In genomic region chr5:155049569-155050383, GRCh38 we compare ENCODE assay signal across 9 cellular contexts. TPM values are rescaled to one million over a fixed set of nuclear protein-coding genes. Genes with fewer than 3 reads are reported as not detected.
A peak's percentile ranks its signal among the peaks of the same experiment; 100 is the strongest.
DNase-seq lines count a peak whose midpoint lies in the region; ATAC-seq and TF ChIP-seq lines count a peak whose summit lies in the region.
"Had no signal": no experiment of that assay in that cellular context is flagged by ENCODE, and none has a peak within 500 bp of the region (broad histone marks: within the 10 kb centered on the region; RNA-seq: fewer than 3 reads in every experiment).

No MANE protein-coding gene starts in this region.

- H2AFZ ChIP-seq in GM23338 = peak overlapping the region; percentile 45; the same call in 1 of the 2 replicates
- H2AFZ ChIP-seq in SK-N-SH (ENCODE audit: low read depth) = no peak overlapping the region

- peak overlapping the region; percentile 21 to 59 (median 42); a peak in 21 of 22 replicates for H3K4me2 ChIP-seq in BLaER1 treated with 17β-estradiol and CSF1 and Interleukin-3, amounts not matched to agents 10 nM and 100 nM
- H3K4me2 ChIP-seq in GM23338 (peak overlapping the region; percentile 58), SK-N-SH (no peak overlapping the region)

- POLR2A ChIA-PET in SK-N-SH (lab: Yijun Ruan, JAX) = no interaction called here

- no peaks in the 10 kb centered on the region for H3K27me3 Mint-ChIP-seq in GM23338 (ENCODE audit: insufficient read depth, low read depth, poor library complexity)
- peaks cover 6% of the 10 kb centered on the region for H3K27me3 Mint-ChIP-seq in activated naive CD4-positive, alpha-beta T cell treated with anti-CD3 and anti-CD28 coated beads for 36 hours (ENCODE audit: low read depth)

- H4K20me1 ChIP-seq in BLaER1 treated with 17β-estradiol and CSF1 and Interleukin-3, amounts not matched to agents 10 nM and 100 nM = no peaks in the 10 kb centered on the region
- no peaks in the 10 kb centered on the region for H4K20me1 ChIP-seq in GM23338 (replicated peaks; ENCODE audit: insufficient read depth)
- H4K20me1 ChIP-seq in SK-N-SH (ENCODE audit: insufficient read depth) = no peaks in the 10 kb centered on the region

- H3K9me2 ChIP-seq in GM23338 (ENCODE audit: insufficient read depth) = peaks cover 17% of the 10 kb centered on the region; the same call in 1 of the 2 replicates
- H3K9me2 ChIP-seq in SK-N-SH = no peaks in the 10 kb centered on the region

- H3K9me3 ChIP-seq in BLaER1 treated with 17β-estradiol and CSF1 and Interleukin-3, amounts not matched to agents 10 nM and 100 nM (replicated peaks in 1 of 11) = peaks cover 0 to 2% (median 0%) of the 10 kb centered on the region in 11 experiments; a peak in 2 of 22 replicates
- H3K9me3 ChIP-seq in SK-N-SH (no peaks in the 10 kb centered on the region), aorta (ENCODE audit: control insufficient read depth, low read length) (peaks cover 4% of the 10 kb centered on the region), stomach (no peaks in the 10 kb centered on the region)

- H3K79me2 ChIP-seq in GM23338 (replicated peaks; ENCODE audit: insufficient read depth) (no peaks in the 10 kb centered on the region), SK-N-SH (ENCODE audit: insufficient read depth) (no peaks in the 10 kb centered on the region)

- TF ChIP-seq RAD21 in SK-N-SH (IDR thresholded peaks at IDR 0.05; ENCODE audit: low read length) = no peak

- peaks cover 10 to 18% (median 15%) of the 10 kb centered on the region in 10 experiments for H3K4me1 ChIP-seq in BLaER1 treated with 17β-estradiol and CSF1 and Interleukin-3, amounts not matched to agents 10 nM and 100 nM
- peaks cover 64% of the 10 kb centered on the region for H3K4me1 ChIP-seq in GM23338 (ENCODE audit: insufficient read depth)
- peaks cover 0 to 5% of the 10 kb centered on the region in 2 experiments; a peak in 2 of 4 replicates for H3K4me1 ChIP-seq in SK-N-SH (ENCODE audit: control insufficient read depth in 1 of 2, insufficient read depth in 2 of 2, low read depth in 1 of 2, low read length in 1 of 2)
- no peaks in the 10 kb centered on the region for H3K4me1 ChIP-seq in aorta (ENCODE audit: control insufficient read depth in 1 of 2, insufficient read depth in 2 of 2, low read length in 2 of 2)
- no peaks in the 10 kb centered on the region for H3K4me1 ChIP-seq in stomach

- TF ChIP-seq CTCF in GM23338 (conservative IDR thresholded peaks at IDR 0.05; ENCODE audit: low read depth in 2 of 2) (peak; percentile 66 to 70), SK-N-SH (IDR thresholded peaks at IDR 0.05) (peak; percentile 38; the same call in 1 of the 2 replicates), stomach (IDR thresholded peaks at IDR 0.05) (peak in 1 of 7 experiments; percentile 8)

- no peak overlapping the region for H3K4me3 ChIP-seq in BLaER1 treated with 17β-estradiol and CSF1 and Interleukin-3, amounts not matched to agents 10 nM and 100 nM
- H3K4me3 ChIP-seq in GM23338 = no peak overlapping the region
- H3K4me3 ChIP-seq in SK-N-SH (ENCODE audit: low read depth in 2 of 2, low read length in 1 of 2) = no peak overlapping the region
- H3K4me3 ChIP-seq in aorta (ENCODE audit: low read length in 2 of 2) = no peak overlapping the region
- no peak overlapping the region for H3K4me3 ChIP-seq in stomach
- H3K4me3 ChIP-seq: lung had no signal

- no peak overlapping the region for H3K4me3 Mint-ChIP-seq in GM23338
- no peak overlapping the region for H3K4me3 Mint-ChIP-seq in activated naive CD4-positive, alpha-beta T cell treated with anti-CD3 and anti-CD28 coated beads for 36 hours

- no peak overlapping the region for H3K27ac Mint-ChIP-seq in GM23338
- no peak overlapping the region for H3K27ac Mint-ChIP-seq in activated naive CD4-positive, alpha-beta T cell treated with anti-CD3 and anti-CD28 coated beads for 36 hours

- H3K36me3 Mint-ChIP-seq in GM23338 (ENCODE audit: low read depth) = no peaks in the 10 kb centered on the region
- no peaks in the 10 kb centered on the region for H3K36me3 Mint-ChIP-seq in activated naive CD4-positive, alpha-beta T cell treated with anti-CD3 and anti-CD28 coated beads for 36 hours (ENCODE audit: low read depth)

- intact Hi-C loops in aorta (cut with DNase I) (no loop called here), stomach (cut with DNase I; ENCODE audit: low total_unique reads) (no loop called here)
- intact Hi-C loops in activated naive CD4-positive, alpha-beta T cell treated with anti-CD3 and anti-CD28 coated beads for 36 hours (cut with micrococcal nuclease) = no loop called here

- no peaks in the 10 kb centered on the region for H3F3A ChIP-seq in GM23338 (replicated peaks; ENCODE audit: low read depth)
- H3F3A ChIP-seq in SK-N-SH (replicated peaks; ENCODE audit: insufficient read depth) = no peaks in the 10 kb centered on the region

- WGBS in SK-N-SH (ENCODE audit: low lambda C conversion rate) = 12% methylated on average over 1 of the region's 1 CpG
- 4 to 25% methylated on average over 1 of the region's 1 CpG for WGBS in aorta, 2 donors
- 15 to 31% (median 24%) methylated on average over 1 of the region's 1 CpG for WGBS in stomach, 5 donors

- no peak for TF ChIP-seq EP300 in SK-N-SH (IDR thresholded peaks at IDR 0.05; ENCODE audit: borderline replicate concordance in 1 of 2, low read depth in 1 of 2, low read length in 1 of 2)
- no peak for TF ChIP-seq EP300 in stomach (IDR thresholded peaks at IDR 0.05)

- DNase-seq in GM23338 (ENCODE audit: low spot score) = peak; percentile 76
- no peak for DNase-seq in SK-N-SH
- peak; percentile 63 for DNase-seq in iPS-NIHi7 (ENCODE audit: extremely low spot score)
- DNase-seq in aorta = no peak
- DNase-seq in activated naive CD4-positive, alpha-beta T cell treated with anti-CD3 and anti-CD28 coated beads for 36 hours = no peak
- no peak for DNase-seq in stomach

- CTCF ChIA-PET in SK-N-SH (lab: Yijun Ruan, JAX) = no interaction called here
- CTCF ChIA-PET in activated naive CD4-positive, alpha-beta T cell treated with anti-CD3 and anti-CD28 coated beads for 36 hours (lab: Charles Lee) = interaction anchor here (0.7 kb wide), 1 partner anchor 76 kb away, joined by 3 read pairs; no protein-coding TSS in a partner anchor

- H3K9ac ChIP-seq in BLaER1 treated with 17β-estradiol and CSF1 and Interleukin-3, amounts not matched to agents 10 nM and 100 nM = no peak overlapping the region
- no peak overlapping the region for H3K9ac ChIP-seq in SK-N-SH

- ATAC-seq in GM23338 (peak; percentile 69), aorta (ENCODE audit: low FRiP score) (no peak), GM21529 (IDR thresholded peaks at IDR 0.05; ENCODE audit: unreplicated experiment) (no peak)

- peaks cover 70% of the 10 kb centered on the region for H3K4me1 Mint-ChIP-seq in GM23338
- no peaks in the 10 kb centered on the region for H3K4me1 Mint-ChIP-seq in activated naive CD4-positive, alpha-beta T cell treated with anti-CD3 and anti-CD28 coated beads for 36 hours (ENCODE audit: low read depth)

- H3K27me3 ChIP-seq in BLaER1 treated with 17β-estradiol and CSF1 and Interleukin-3, amounts not matched to agents 10 nM and 100 nM = no peaks in the 10 kb centered on the region
- H3K27me3 ChIP-seq in GM23338 (ENCODE audit: insufficient read depth) (no peaks in the 10 kb centered on the region), SK-N-SH (ENCODE audit: insufficient read depth) (no peaks in the 10 kb centered on the region), aorta (ENCODE audit: control insufficient read depth in 1 of 2, insufficient read depth in 2 of 2, low read length in 1 of 2) (no peaks in the 10 kb centered on the region), stomach (no peaks in the 10 kb centered on the region)

- H3K27ac ChIP-seq in BLaER1 treated with 17β-estradiol and CSF1 and Interleukin-3, amounts not matched to agents 10 nM and 100 nM = 0 out of 22 replicates have a peak overlapping the region, but pooled peaks of 1 of the 11 experiments have one; percentile 6
- peak overlapping the region; percentile 34 for H3K27ac ChIP-seq in GM23338 (ENCODE audit: low read depth)
- no peak overlapping the region for H3K27ac ChIP-seq in SK-N-SH (ENCODE audit: low read depth in 2 of 2, low read length in 1 of 2)
- H3K27ac ChIP-seq in aorta (ENCODE audit: low read depth in 1 of 2, low read length in 2 of 2) = no peak overlapping the region
- no peak overlapping the region for H3K27ac ChIP-seq in stomach

- no peaks in the 10 kb centered on the region for H3K36me3 ChIP-seq in BLaER1 treated with 17β-estradiol and CSF1 and Interleukin-3, amounts not matched to agents 10 nM and 100 nM
- H3K36me3 ChIP-seq in GM23338 (ENCODE audit: insufficient read depth) (no peaks in the 10 kb centered on the region), SK-N-SH (replicated peaks in 1 of 2; ENCODE audit: control insufficient read depth in 1 of 2, insufficient read depth in 2 of 2, low read length in 1 of 2) (no peaks in the 10 kb centered on the region), aorta (ENCODE audit: control insufficient read depth in 1 of 2, insufficient read depth in 2 of 2, low read length in 1 of 2) (no peaks in the 10 kb centered on the region), stomach (no peaks in the 10 kb centered on the region)

- no peak for TF ChIP-seq POLR2A in stomach (IDR thresholded peaks at IDR 0.05)

- peaks cover 6% of the 10 kb centered on the region; the same call in 1 of the 3 replicates for H3K9me3 Mint-ChIP-seq in GM23338
- no peaks in the 10 kb centered on the region for H3K9me3 Mint-ChIP-seq in activated naive CD4-positive, alpha-beta T cell treated with anti-CD3 and anti-CD28 coated beads for 36 hours

TF ChIP-seq in SK-N-SH, 30 proteins besides CTCF, POLR2A, EP300 and RAD21:
- 0 out of 2 replicates have a peak, but pooled peaks have one; percentile 9 for TF ChIP-seq SMC3 (IDR thresholded peaks at IDR 0.05; ENCODE audit: low read depth, low read length)
- no peak for TF ChIP-seq NFIC (IDR thresholded peaks at IDR 0.05; ENCODE audit: borderline replicate concordance)
TF ChIP-seq in SK-N-SH: peak in this region for 1.

RNA-seq across cellular contexts. Expression of gene KIF4B, which starts 36.2 kb away (rescaled TPM):
- total RNA-seq in GM23338 (2014; rRNA removed; shearing (Covaris generic)) = 0.04 TPM in 1 of 2 replicates, not detected in the other
- 0.07 TPM in 1 of 2 replicates, not detected in the other for polyA plus RNA-seq in GM23338 (2016; fragmentation: Nextera tagmentation; extraction: Ambion mirVana)
- polyA plus RNA-seq in SK-N-SH (2012; rRNA removed) = 0.02 and 0.03 TPM in 2 replicates
- polyA plus RNA-seq in SK-N-SH (2012; cell fraction: cytosol; rRNA removed) = 0.01 and 0.03 TPM in 2 replicates
- polyA plus RNA-seq in SK-N-SH (2012; cell fraction: nucleus; rRNA removed) = 0.02 TPM in 1 of 2 replicates, not detected in the other
- total RNA-seq in aorta = under 1 TPM; 0.06 to 0.09 TPM
- polyA plus RNA-seq in aorta = not detected
- total RNA-seq in activated naive CD4-positive, alpha-beta T cell treated with anti-CD3 and anti-CD28 coated beads for 36 hours = under 1 TPM; 0.05 to 0.10 TPM
- under 1 TPM in 1 of 5 donors, not detected in 4; 0.18 TPM for total RNA-seq in stomach
- not detected for polyA plus RNA-seq in stomach
- total RNA-seq: lung had no signal

Comparison
In these comparisons a context has a peak if more than half of its experiments do, and no peak if none do; other contexts are left out.
1. DNase-seq: peak in GM23338 (single experiment) and iPS-NIHi7 (single experiment); none in SK-N-SH (single experiment), aorta (0 of 2), activated naive CD4-positive, alpha-beta T cell treated with anti-CD3 and anti-CD28 coated beads for 36 hours (single experiment) and stomach (single experiment).